8 cellular contexts compared by ENCODE assay signal in the genomic region with DNA sequence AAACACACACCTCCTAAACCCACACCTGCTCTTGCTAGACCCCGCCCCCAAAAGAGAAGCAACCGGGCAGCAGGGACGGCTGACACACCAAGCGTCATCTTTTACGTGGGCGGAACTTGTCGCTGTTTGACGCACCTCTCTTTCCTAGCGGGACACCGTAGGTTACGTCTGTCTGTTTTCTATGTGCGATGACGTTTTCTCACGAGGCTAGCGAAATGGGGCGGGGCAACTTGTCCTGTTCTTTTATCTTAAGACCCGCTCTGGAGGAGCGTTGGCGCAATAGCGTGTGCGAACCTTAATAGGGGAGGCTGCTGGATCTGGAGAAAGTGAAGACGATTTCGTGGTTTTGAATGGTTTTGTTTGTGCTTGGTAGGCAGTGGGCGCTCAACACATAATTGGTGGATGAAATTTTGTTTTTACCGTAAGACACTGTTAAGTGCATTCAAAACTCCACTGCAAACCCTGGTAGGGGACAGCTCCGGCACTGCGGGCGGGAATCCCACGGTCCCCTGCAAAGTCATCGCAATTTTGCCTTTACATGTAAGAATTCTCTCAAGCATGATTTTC. TPM values are rescaled to one million over a fixed set of nuclear protein-coding genes. Genes with fewer than 3 reads are reported as not detected.
A peak's percentile ranks its signal among the peaks of the same experiment; 100 is the strongest.
DNase-seq lines count a peak whose midpoint lies in the region; ATAC-seq and TF ChIP-seq lines count a peak whose summit lies in the region.

No MANE protein-coding gene starts in this region.

- peak; percentile 86 for TF ChIP-seq POLR2A in prostate gland (IDR thresholded peaks at IDR 0.05)

- under 1% methylated on average over 30 of the region's 30 CpGs for WGBS in prostate gland
- WGBS in urinary bladder: under 1% methylated on average over 30 of the region's 30 CpGs

- DNase-seq in GM13977 (ENCODE audit: low spot score) (peak; percentile 91), NCI-H146 (lab: John Stamatoyannopoulos, UW) (peak; percentile 100), T-helper 2 cell (peak; percentile 70 to 100 (median 95)), anterior cingulate cortex (lab: John Stamatoyannopoulos, UW) (peak; percentile 71 to 99 (median 93)), right atrium auricular region (ENCODE audit: low spot score) (peak; percentile 100), prostate gland (ENCODE audit: low spot score) (peak; percentile 99)

- intact Hi-C loops in prostate gland (cut with DNase I): loop anchor here (5.0 kb wide), 1 partner anchor 681 kb away; the partner anchor contains the start of gene CAAP1

- in situ Hi-C loops in GM13977 (cut with MboI; ENCODE audit: low pct_unique_long_range_greater_than_20kb, low sequenced_read_pairs, unreplicated experiment): no loop called here

- peak; percentile 90 for ATAC-seq in HG02870 (IDR thresholded peaks at IDR 0.05; ENCODE audit: unreplicated experiment)

- H3K4me1 ChIP-seq in right atrium auricular region (peaks cover 0 to 33% of the 10 kb centered on the region in 2 donors), prostate gland (replicated peaks) (no peaks in the 10 kb centered on the region), urinary bladder (ENCODE audit: insufficient read depth) (no peaks in the 10 kb centered on the region)

- H3K27me3 ChIP-seq in right atrium auricular region (no peaks in the 10 kb centered on the region), prostate gland (replicated peaks; ENCODE audit: insufficient read depth) (no peaks in the 10 kb centered on the region)

- H3K9me3 ChIP-seq in right atrium auricular region (no peaks in the 10 kb centered on the region), prostate gland (no peaks in the 10 kb centered on the region)

- H3K36me3 ChIP-seq in right atrium auricular region (no peaks in the 10 kb centered on the region), prostate gland (no peaks in the 10 kb centered on the region), urinary bladder (ENCODE audit: insufficient read depth) (no peaks in the 10 kb centered on the region)

- H3K4me3 ChIP-seq in right atrium auricular region: peak overlapping the region; percentile 82 to 87
- peak overlapping the region; percentile 69 to 75 for H3K4me3 ChIP-seq in prostate gland
- H3K4me3 ChIP-seq in urinary bladder (ENCODE audit: low read depth, low read length): peak overlapping the region; percentile 64

- H3K27ac ChIP-seq in right atrium auricular region: peak overlapping the region; percentile 98 to 99
- peak overlapping the region; percentile 99 for H3K27ac ChIP-seq in prostate gland
- peak overlapping the region; percentile 81 for H3K27ac ChIP-seq in urinary bladder (ENCODE audit: low read depth)

- no peak for TF ChIP-seq CTCF in GM13977 (IDR thresholded peaks at IDR 0.05; ENCODE audit: extremely low read depth, insufficient read depth, missing control alignments)
- no peak for TF ChIP-seq CTCF in right atrium auricular region (IDR thresholded peaks at IDR 0.05)
- TF ChIP-seq CTCF in prostate gland (IDR thresholded peaks at IDR 0.05): peak in 1 of 4 experiments; percentile 16

RNA-seq across cellular contexts. Expression of gene C9orf72, which starts 0.5 kb away (rescaled TPM):
- total RNA-seq in right atrium auricular region (10 to 100 TPM in 1 of 2 donors, 1 to 10 TPM in 1; 8.4 to 10.3 TPM), prostate gland (10 to 100 TPM; 14.2 to 23.4 TPM), urinary bladder (47.8 TPM)
- 9.0 TPM for polyA plus RNA-seq in urinary bladder

RNA-seq across cellular contexts. Expression of gene MOB3B, which starts 44.2 kb away (rescaled TPM):
- total RNA-seq in right atrium auricular region (1 to 10 TPM in 1 of 2 donors, under 1 TPM in 1; 0.85 to 2.9 TPM), prostate gland (10 to 100 TPM in 1 of 2 donors, 1 to 10 TPM in 1; 3.1 to 17.8 TPM), urinary bladder (8.0 TPM)
- polyA plus RNA-seq in urinary bladder: 3.8 TPM

RNA-seq across cellular contexts. Expression of gene IFNK, which starts 49.7 kb away (rescaled TPM):
- total RNA-seq in right atrium auricular region: not detected
- not detected for total RNA-seq in prostate gland
- total RNA-seq in urinary bladder: not detected
- polyA plus RNA-seq in urinary bladder: not detected

Comparison
In these comparisons a context has a peak if more than half of its experiments do, and no peak if none do; other contexts are left out.
1. Peak in every context shown above with its lines: DNase-seq, ATAC-seq, H3K4me3 ChIP-seq and H3K27ac ChIP-seq.